In the genomic region with DNA sequence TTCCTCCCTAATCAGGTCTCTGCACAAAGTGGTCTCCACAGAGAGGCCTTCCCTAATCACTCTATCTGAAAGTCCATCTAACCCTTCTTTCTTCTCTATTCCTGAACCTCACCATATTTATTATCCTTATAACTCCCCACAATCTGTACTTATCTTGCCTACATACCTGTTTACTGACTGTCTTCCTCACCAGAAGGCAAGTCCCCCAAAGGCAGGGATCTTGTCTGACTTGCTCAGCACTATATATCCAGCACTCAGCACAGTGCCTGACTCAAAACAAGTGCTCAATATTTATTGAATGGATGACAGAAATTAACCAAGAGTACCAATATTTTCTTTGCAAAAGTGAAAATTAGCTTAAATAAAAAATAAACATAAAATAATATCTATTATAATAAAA, we compare ENCODE assay signal across 23 cellular contexts. TPM values are rescaled to one million over a fixed set of nuclear protein-coding genes. Genes with fewer than 3 reads are reported as not detected.
DNase-seq lines count a peak whose midpoint lies in the region; ATAC-seq and TF ChIP-seq lines count a peak whose summit lies in the region.
"Had no signal": no experiment of that assay in that cellular context is flagged by ENCODE, and none has a peak within 500 bp of the region (broad histone marks: within the 10 kb centered on the region; RNA-seq: fewer than 3 reads in every experiment).

No MANE protein-coding gene starts in this region.

- H3K27ac Mint-ChIP-seq in activated naive CD8-positive, alpha-beta T cell treated with anti-CD3 and anti-CD28 coated beads for 36 hours, result peak overlapping the region; percentile 50
- H3K27ac Mint-ChIP-seq in activated naive CD8-positive, alpha-beta T cell treated with anti-CD3 and anti-CD28 coated beads, Interleukin-2, amount 50 U/mL, for 24 hours, result no peak overlapping the region
- H3K27ac Mint-ChIP-seq in activated T-helper 17 cell treated with anti-CD3 and anti-CD28 coated beads, Interleukin-2, amount 50 U/mL, for 72 hours, result peak overlapping the region; percentile 6
- no peak overlapping the region for H3K27ac Mint-ChIP-seq in immature natural killer cell
- H3K27ac Mint-ChIP-seq: IgD-negative memory B cell had no signal

- no peaks in the 10 kb centered on the region for H3K9me3 Mint-ChIP-seq in activated naive CD8-positive, alpha-beta T cell treated with anti-CD3 and anti-CD28 coated beads for 36 hours
- H3K9me3 Mint-ChIP-seq in activated naive CD8-positive, alpha-beta T cell treated with anti-CD3 and anti-CD28 coated beads, Interleukin-2, amount 50 U/mL, for 24 hours, result no peaks in the 10 kb centered on the region
- no peaks in the 10 kb centered on the region for H3K9me3 Mint-ChIP-seq in activated T-helper 17 cell treated with anti-CD3 and anti-CD28 coated beads, Interleukin-2, amount 50 U/mL, for 72 hours
- no peaks in the 10 kb centered on the region for H3K9me3 Mint-ChIP-seq in immature natural killer cell
- H3K9me3 Mint-ChIP-seq: activated T-cell treated with anti-CD3 and anti-CD28 coated beads, Interleukin-2, amount 50 U/mL, for 72 hours; H9; IgD-negative memory B cell; natural killer cell had no signal

- TF ChIP-seq CTCF in epithelial cell of esophagus (IDR thresholded peaks at IDR 0.05; ENCODE audit: insufficient read depth, low read depth, low read length, missing control alignments), result no peak

- DNase-seq in activated naive CD8-positive, alpha-beta T cell treated with anti-CD3 and anti-CD28 coated beads for 36 hours, result no peak
- DNase-seq in activated naive CD8-positive, alpha-beta T cell treated with anti-CD3 and anti-CD28 coated beads, Interleukin-2, amount 50 U/mL, for 24 hours, result no peak
- DNase-seq in epithelial cell of esophagus (ENCODE audit: low read depth), result peak; percentile 37
- no peak for DNase-seq in RPMI8226
- DNase-seq in NCI-H510A treated with DMSO at 0.1 percent for 48 hours (lab: John Stamatoyannopoulos, UW), result no peak
- no peak for DNase-seq in immature natural killer cell
- no peak for DNase-seq in C1 segment of cervical spinal cord (lab: John Stamatoyannopoulos, UW)
- DNase-seq: activated CD4-positive, alpha-beta T cell treated with anti-CD3 and anti-CD28 coated beads for 1 hour; activated naive CD4-positive, alpha-beta T cell treated with anti-CD3 and anti-CD28 coated beads, Interleukin-2, amount 50 U/mL, for 16 hours; activated T-cell treated with anti-CD3 and anti-CD28 coated beads, Interleukin-2, amount 50 U/mL, for 72 hours; H9; left cardiac atrium; natural killer cell; NCI-H146; NCI-H526; pancreas; right lobe of liver; stimulated activated CD4-positive, alpha-beta T cell treated with anti-CD3 and anti-CD28 coated beads, Interleukin-15, amount 100 ng/mL, for 24 hours; stimulated activated CD8-positive, alpha-beta memory T cell treated with anti-CD3 and anti-CD28 coated beads, Interleukin-4, amount 100 ng/mL, for 48 hours; trophoblast cell had no signal

- no peaks in the 10 kb centered on the region for H3K27me3 Mint-ChIP-seq in activated naive CD8-positive, alpha-beta T cell treated with anti-CD3 and anti-CD28 coated beads for 36 hours
- no peaks in the 10 kb centered on the region for H3K27me3 Mint-ChIP-seq in activated naive CD8-positive, alpha-beta T cell treated with anti-CD3 and anti-CD28 coated beads, Interleukin-2, amount 50 U/mL, for 24 hours
- no peaks in the 10 kb centered on the region for H3K27me3 Mint-ChIP-seq in activated T-helper 17 cell treated with anti-CD3 and anti-CD28 coated beads, Interleukin-2, amount 50 U/mL, for 72 hours
- H3K27me3 Mint-ChIP-seq in immature natural killer cell (ENCODE audit: low read depth in 3 of 3), result peaks cover 0 to 2% (median 0%) of the 10 kb centered on the region in 3 donors
- H3K27me3 Mint-ChIP-seq: IgD-negative memory B cell had no signal

- peaks cover 27% of the 10 kb centered on the region for H3K36me3 Mint-ChIP-seq in activated naive CD8-positive, alpha-beta T cell treated with anti-CD3 and anti-CD28 coated beads for 36 hours
- H3K36me3 Mint-ChIP-seq in activated naive CD8-positive, alpha-beta T cell treated with anti-CD3 and anti-CD28 coated beads, Interleukin-2, amount 50 U/mL, for 24 hours (ENCODE audit: low read depth), result peaks cover 50% of the 10 kb centered on the region
- H3K36me3 Mint-ChIP-seq in activated T-helper 17 cell treated with anti-CD3 and anti-CD28 coated beads, Interleukin-2, amount 50 U/mL, for 72 hours (ENCODE audit: low read depth), result peaks cover 91% of the 10 kb centered on the region
- peaks cover 0 to 22% (median 3%) of the 10 kb centered on the region in 3 donors for H3K36me3 Mint-ChIP-seq in immature natural killer cell
- H3K36me3 Mint-ChIP-seq: natural killer cell had no signal

- H3K4me3 Mint-ChIP-seq in activated naive CD8-positive, alpha-beta T cell treated with anti-CD3 and anti-CD28 coated beads for 36 hours, result no peak overlapping the region
- no peak overlapping the region for H3K4me3 Mint-ChIP-seq in activated naive CD8-positive, alpha-beta T cell treated with anti-CD3 and anti-CD28 coated beads, Interleukin-2, amount 50 U/mL, for 24 hours
- no peak overlapping the region for H3K4me3 Mint-ChIP-seq in activated T-helper 17 cell treated with anti-CD3 and anti-CD28 coated beads, Interleukin-2, amount 50 U/mL, for 72 hours
- H3K4me3 Mint-ChIP-seq in immature natural killer cell, result no peak overlapping the region
- H3K4me3 Mint-ChIP-seq: activated T-cell treated with anti-CD3 and anti-CD28 coated beads, Interleukin-2, amount 50 U/mL, for 72 hours; H9; IgD-negative memory B cell; natural killer cell had no signal

- peaks cover 25% of the 10 kb centered on the region for H3K4me1 Mint-ChIP-seq in activated naive CD8-positive, alpha-beta T cell treated with anti-CD3 and anti-CD28 coated beads for 36 hours
- peaks cover 35% of the 10 kb centered on the region for H3K4me1 Mint-ChIP-seq in activated naive CD8-positive, alpha-beta T cell treated with anti-CD3 and anti-CD28 coated beads, Interleukin-2, amount 50 U/mL, for 24 hours
- H3K4me1 Mint-ChIP-seq in activated T-helper 17 cell treated with anti-CD3 and anti-CD28 coated beads, Interleukin-2, amount 50 U/mL, for 72 hours, result no peaks in the 10 kb centered on the region
- H3K4me1 Mint-ChIP-seq in immature natural killer cell, result peaks cover 21 to 39% of the 10 kb centered on the region in 2 donors

- ATAC-seq in activated naive CD8-positive, alpha-beta T cell treated with anti-CD3 and anti-CD28 coated beads, Interleukin-2, amount 50 U/mL, for 24 hours, result no peak
- no peak for ATAC-seq in activated T-helper 17 cell treated with anti-CD3 and anti-CD28 coated beads, Interleukin-2, amount 50 U/mL, for 72 hours (replicated peaks)
- ATAC-seq: activated T-cell treated with anti-CD3 and anti-CD28 coated beads, Interleukin-2, amount 50 U/mL, for 72 hours; natural killer cell; right lobe of liver had no signal

- no peak overlapping the region for H3K4me3 ChIP-seq in epithelial cell of esophagus (ENCODE audit: low read length)
- H3K4me3 ChIP-seq: BLaER1 treated with 17β-estradiol and CSF1 and Interleukin-3, amounts not matched to agents 10 nM and 100 nM; pancreas; right lobe of liver had no signal

RNA-seq across cellular contexts. Expression of a gene that starts 5.5 kb away (rescaled TPM):
- 100 to 1,000 TPM; 107 to 110 TPM for total RNA-seq in activated naive CD8-positive, alpha-beta T cell treated with anti-CD3 and anti-CD28 coated beads for 36 hours
- 10 to 100 TPM; 39.2 to 64.8 TPM for total RNA-seq in activated T-helper 17 cell treated with anti-CD3 and anti-CD28 coated beads, Interleukin-2, amount 50 U/mL, for 72 hours
- 10 to 100 TPM; 26.1 to 34.4 (median 26.9) TPM for polyA plus RNA-seq in immature natural killer cell

RNA-seq across cellular contexts. Expression of a gene that starts 22.8 kb away (rescaled TPM):
- total RNA-seq in activated naive CD8-positive, alpha-beta T cell treated with anti-CD3 and anti-CD28 coated beads for 36 hours, result 1 to 10 TPM; 3.0 to 3.2 TPM
- total RNA-seq in activated T-helper 17 cell treated with anti-CD3 and anti-CD28 coated beads, Interleukin-2, amount 50 U/mL, for 72 hours, result 1 to 10 TPM; 2.2 to 2.5 TPM
- polyA plus RNA-seq in immature natural killer cell, result 1 to 10 TPM in 2 of 3 donors, under 1 TPM in 1; 0.93 to 2.0 (median 1.0) TPM

Comparison
In these comparisons a context has a peak if more than half of its experiments do, and no peak if none do; other contexts are left out.
1. H3K27ac Mint-ChIP-seq: peak in activated naive CD8-positive, alpha-beta T cell treated with anti-CD3 and anti-CD28 coated beads for 36 hours (single experiment) and activated T-helper 17 cell treated with anti-CD3 and anti-CD28 coated beads, Interleukin-2, amount 50 U/mL, for 72 hours (single experiment); none in activated naive CD8-positive, alpha-beta T cell treated with anti-CD3 and anti-CD28 coated beads, Interleukin-2, amount 50 U/mL, for 24 hours (single experiment) and immature natural killer cell (0 of 6).